Comparison of ENCODE assay signal across 1 cellular context in the genomic region with DNA sequence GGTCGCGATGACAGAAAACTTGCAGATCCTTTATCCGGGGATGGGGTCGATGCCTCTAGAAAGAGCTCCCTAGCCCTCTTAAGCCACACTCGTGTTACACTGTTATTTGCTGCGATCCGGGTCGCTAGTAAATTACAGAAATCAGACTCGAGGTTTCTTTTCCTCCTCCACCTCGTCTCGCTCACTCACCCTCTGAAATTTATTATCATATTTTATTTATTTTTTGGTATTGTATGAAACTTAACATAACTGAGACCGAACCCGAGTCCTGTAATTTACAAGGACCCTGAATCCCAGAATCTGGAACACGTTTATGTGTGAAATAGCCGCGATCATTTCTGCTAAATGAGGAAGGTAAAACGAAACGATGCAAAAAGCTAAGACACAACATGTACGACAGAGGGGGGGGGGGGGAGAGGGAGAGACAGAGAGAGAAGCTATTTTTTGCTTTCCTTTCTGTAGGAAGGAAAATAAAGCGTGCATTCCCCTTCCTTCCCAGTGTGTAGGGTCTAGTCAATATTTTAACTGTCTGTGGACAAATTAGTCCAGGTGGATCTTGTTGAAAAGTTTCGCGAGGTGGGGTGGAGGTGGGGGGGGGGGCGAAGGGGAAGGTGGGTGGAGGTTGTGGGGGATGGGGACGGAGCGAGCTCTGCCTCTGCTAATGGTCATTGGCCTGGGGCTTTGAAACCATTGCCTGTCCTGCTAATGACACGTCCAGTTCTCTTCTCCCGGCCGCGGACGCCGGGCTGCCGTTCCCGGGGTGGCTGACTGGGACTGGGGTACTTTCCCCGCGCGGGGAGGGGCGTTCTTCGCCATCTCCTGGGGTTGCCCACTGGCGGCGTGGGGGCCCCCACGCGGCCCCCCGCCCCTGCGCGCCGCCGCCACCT.
TF ChIP-seq lines count a peak whose summit lies in the region.

No MANE protein-coding gene starts in this region.

TF ChIP-seq in K562, 482 proteins besides CTCF, POLR2A, EP300 and RAD21 (continued from another document):
- TF ChIP-seq RBFOX2 (IDR thresholded peaks at IDR 0.05; ENCODE audit: low read depth, low read length) (peak; percentile 66), RBBP5 (IDR thresholded peaks at IDR 0.05; ENCODE audit: borderline replicate concordance, insufficient read depth, low read length, poor library complexity, severe bottlenecking) (peak; percentile 22), TBP (optimal IDR thresholded peaks at IDR 0.05; ENCODE audit: low read depth, low read length) (peak; percentile 22), NFRKB (IDR thresholded peaks at IDR 0.05; ENCODE audit: low read depth) (no peak), SAFB (IDR thresholded peaks at IDR 0.05; ENCODE audit: borderline replicate concordance, low read depth, low read length) (peak; percentile 74)
